In genomic region chr5:132370241-132370820, GRCh38 we compare ENCODE assay signal across 9 cellular contexts. TPM values are rescaled to one million over a fixed set of nuclear protein-coding genes. Genes with fewer than 3 reads are reported as not detected.
DNase-seq lines count a peak whose midpoint lies in the region; TF ChIP-seq lines count a peak whose summit lies in the region.
"Had no signal": no experiment of that assay in that cellular context is flagged by ENCODE, and none has a peak within 500 bp of the region (broad histone marks: within the 10 kb centered on the region; RNA-seq: fewer than 3 reads in every experiment).

No MANE protein-coding gene starts in this region.

- no peak for TF ChIP-seq POLR2A in vagina (IDR thresholded peaks at IDR 0.05)

- no peaks in the 10 kb centered on the region for H3K9me3 Mint-ChIP-seq in activated naive CD4-positive, alpha-beta T cell treated with anti-CD3 and anti-CD28 coated beads, Interleukin-2, amount 10 ng/mL, durations not matched to agents 7 days and 5 days

- no peaks in the 10 kb centered on the region for H3K36me3 Mint-ChIP-seq in activated naive CD4-positive, alpha-beta T cell treated with anti-CD3 and anti-CD28 coated beads, Interleukin-2, amount 10 ng/mL, durations not matched to agents 7 days and 5 days

- H3K4me1 ChIP-seq in vagina: peaks cover 35% of the 10 kb centered on the region

- DNase-seq in activated naive CD4-positive, alpha-beta T cell treated with anti-CD3 and anti-CD28 coated beads, Interleukin-2, amount 10 ng/mL, durations not matched to agents 7 days and 5 days: no peak
- DNase-seq in activated naive CD4-positive, alpha-beta T cell treated with anti-CD3 and anti-CD28 coated beads, Interleukin-2, amount 50 U/mL, for 16 hours: no peak
- DNase-seq in choroid plexus epithelial cell (ENCODE audit: low read depth): no peak
- peak; percentile 84 for DNase-seq in mesenteric fat pad (ENCODE audit: low spot score)
- peak in 1 of 2 donors; percentile 83 for DNase-seq in vagina (ENCODE audit: extremely low spot score in 2 of 2)
- DNase-seq in stimulated activated naive CD4-positive, alpha-beta T cell treated with Interleukin-2 at 50 U/mL for 16 hours (lab: John Stamatoyannopoulos, UW): no peak
- DNase-seq in germinal center (ENCODE audit: low spot score): no peak
- no peak for DNase-seq in SKM-1 treated with dmso at 0.1 percent for 144 hours (lab: John Stamatoyannopoulos, UW; ENCODE audit: unreplicated experiment)

- H3K4me3 Mint-ChIP-seq in activated naive CD4-positive, alpha-beta T cell treated with anti-CD3 and anti-CD28 coated beads, Interleukin-2, amount 10 ng/mL, durations not matched to agents 7 days and 5 days: peak overlapping the region; percentile 76

- peak overlapping the region; percentile 72 for H3K4me3 ChIP-seq in choroid plexus epithelial cell (ENCODE audit: low read depth, low read length)
- H3K4me3 ChIP-seq in vagina: peak overlapping the region; percentile 58 to 74

- peaks cover 29% of the 10 kb centered on the region for H3K4me1 Mint-ChIP-seq in activated naive CD4-positive, alpha-beta T cell treated with anti-CD3 and anti-CD28 coated beads, Interleukin-2, amount 10 ng/mL, durations not matched to agents 7 days and 5 days

- no peaks in the 10 kb centered on the region for H3K36me3 ChIP-seq in vagina
- H3K36me3 ChIP-seq: SJCRH30 had no signal

- peak overlapping the region; percentile 87 for H3K27ac ChIP-seq in vagina
- H3K27ac ChIP-seq: SJCRH30 had no signal

- no peaks in the 10 kb centered on the region for H3K27me3 ChIP-seq in vagina
- H3K27me3 ChIP-seq: SJCRH30 had no signal

- H3K9me3 ChIP-seq in vagina: no peaks in the 10 kb centered on the region
- H3K9me3 ChIP-seq: SJCRH30 had no signal

- CTCF ChIA-PET in activated naive CD4-positive, alpha-beta T cell treated with anti-CD3 and anti-CD28 coated beads, Interleukin-2, amount 10 ng/mL, durations not matched to agents 7 days and 5 days (lab: Charles Lee): interaction anchor here (0.9 to 2.0 kb wide), 4 partner anchors 79 to 340 kb away, joined by 3 to 10 read pairs (median 6); no protein-coding TSS in a partner anchor

- TF ChIP-seq CTCF in choroid plexus epithelial cell (conservative IDR thresholded peaks at IDR 0.05; ENCODE audit: low read depth, low read length): no peak
- no peak for TF ChIP-seq CTCF in vagina (IDR thresholded peaks at IDR 0.05)

- intact Hi-C loops in vagina (cut with DNase I): loop anchor here (10.0 kb wide), 1 partner anchor 116 kb away; the partner anchor contains the start of gene PDLIM4

- peaks cover 9% of the 10 kb centered on the region for H3K27me3 Mint-ChIP-seq in activated naive CD4-positive, alpha-beta T cell treated with anti-CD3 and anti-CD28 coated beads, Interleukin-2, amount 10 ng/mL, durations not matched to agents 7 days and 5 days

- H3K27ac Mint-ChIP-seq in activated naive CD4-positive, alpha-beta T cell treated with anti-CD3 and anti-CD28 coated beads, Interleukin-2, amount 10 ng/mL, durations not matched to agents 7 days and 5 days: no peak overlapping the region

RNA-seq across cellular contexts. Expression of gene SLC22A5, which starts 0.8 kb away (rescaled TPM):
- total RNA-seq in mesenteric fat pad (20.6 TPM), vagina (15.2 TPM)
